In the genomic region with DNA sequence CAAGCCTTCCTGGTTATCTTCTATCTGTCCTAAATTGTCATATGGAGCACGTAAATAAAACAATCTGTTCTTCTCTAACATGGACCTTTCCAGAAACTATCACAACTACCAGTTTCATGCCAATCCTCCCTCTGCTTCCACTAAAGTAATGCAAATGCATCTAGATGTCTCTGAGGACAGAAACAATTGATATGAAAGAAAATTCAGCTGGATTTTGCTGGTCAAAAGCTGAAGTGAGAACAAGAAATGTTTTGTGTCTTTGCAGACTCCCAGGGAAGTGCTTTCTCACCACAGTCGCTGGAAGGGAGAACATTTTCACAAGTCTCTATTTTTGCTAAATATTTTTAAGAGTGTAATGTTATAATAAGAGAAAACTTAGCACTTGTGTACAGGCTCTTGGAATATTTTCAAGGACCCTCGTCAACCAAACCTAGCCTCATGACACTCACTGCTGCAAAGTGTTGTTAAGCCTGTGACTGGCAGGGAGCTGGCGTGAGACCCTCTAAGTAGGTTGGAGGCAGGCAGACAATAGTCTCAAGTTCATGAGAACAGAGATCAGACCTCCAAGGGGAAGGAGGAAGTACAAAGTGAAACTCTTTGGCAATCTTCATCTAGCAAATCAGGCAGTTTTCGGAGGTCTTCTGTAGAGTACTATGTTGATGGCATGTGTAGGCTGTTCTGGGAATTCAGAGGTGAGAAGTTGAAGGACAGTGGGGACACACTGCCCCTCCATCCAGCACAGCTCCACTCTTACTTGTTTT, we compare ENCODE assay signal across 1 cellular context.
TF ChIP-seq lines count a peak whose summit lies in the region.

No MANE protein-coding gene starts in this region.

TF ChIP-seq in WTC11, 78 proteins besides CTCF, POLR2A, EP300 and RAD21 (continued from another document):
- TF ChIP-seq, protein P1, sequence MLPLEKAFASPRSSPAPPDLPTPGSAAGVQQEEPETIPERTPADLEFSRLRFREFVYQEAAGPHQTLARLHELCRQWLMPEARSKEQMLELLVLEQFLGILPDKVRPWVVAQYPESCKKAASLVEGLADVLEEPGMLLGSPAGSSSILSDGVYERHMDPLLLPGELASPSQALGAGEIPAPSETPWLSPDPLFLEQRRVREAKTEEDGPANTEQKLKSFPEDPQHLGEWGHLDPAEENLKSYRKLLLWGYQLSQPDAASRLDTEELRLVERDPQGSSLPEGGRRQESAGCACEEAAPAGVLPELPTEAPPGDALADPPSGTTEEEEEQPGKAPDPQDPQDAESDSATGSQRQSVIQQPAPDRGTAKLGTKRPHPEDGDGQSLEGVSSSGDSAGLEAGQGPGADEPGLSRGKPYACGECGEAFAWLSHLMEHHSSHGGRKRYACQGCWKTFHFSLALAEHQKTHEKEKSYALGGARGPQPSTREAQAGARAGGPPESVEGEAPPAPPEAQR (CRISPR knock-in tag; IDR thresholded peaks at IDR 0.05): no peak
- no peak for TF ChIP-seq NR3C1 (CRISPR knock-in tag; conservative IDR thresholded peaks at IDR 0.05; ENCODE audit: low read depth)
- TF ChIP-seq, protein P2, sequence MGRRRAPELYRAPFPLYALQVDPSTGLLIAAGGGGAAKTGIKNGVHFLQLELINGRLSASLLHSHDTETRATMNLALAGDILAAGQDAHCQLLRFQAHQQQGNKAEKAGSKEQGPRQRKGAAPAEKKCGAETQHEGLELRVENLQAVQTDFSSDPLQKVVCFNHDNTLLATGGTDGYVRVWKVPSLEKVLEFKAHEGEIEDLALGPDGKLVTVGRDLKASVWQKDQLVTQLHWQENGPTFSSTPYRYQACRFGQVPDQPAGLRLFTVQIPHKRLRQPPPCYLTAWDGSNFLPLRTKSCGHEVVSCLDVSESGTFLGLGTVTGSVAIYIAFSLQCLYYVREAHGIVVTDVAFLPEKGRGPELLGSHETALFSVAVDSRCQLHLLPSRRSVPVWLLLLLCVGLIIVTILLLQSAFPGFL (CRISPR knock-in tag; IDR thresholded peaks at IDR 0.05; ENCODE audit: borderline replicate concordance): no peak
- TF ChIP-seq, protein P3, sequence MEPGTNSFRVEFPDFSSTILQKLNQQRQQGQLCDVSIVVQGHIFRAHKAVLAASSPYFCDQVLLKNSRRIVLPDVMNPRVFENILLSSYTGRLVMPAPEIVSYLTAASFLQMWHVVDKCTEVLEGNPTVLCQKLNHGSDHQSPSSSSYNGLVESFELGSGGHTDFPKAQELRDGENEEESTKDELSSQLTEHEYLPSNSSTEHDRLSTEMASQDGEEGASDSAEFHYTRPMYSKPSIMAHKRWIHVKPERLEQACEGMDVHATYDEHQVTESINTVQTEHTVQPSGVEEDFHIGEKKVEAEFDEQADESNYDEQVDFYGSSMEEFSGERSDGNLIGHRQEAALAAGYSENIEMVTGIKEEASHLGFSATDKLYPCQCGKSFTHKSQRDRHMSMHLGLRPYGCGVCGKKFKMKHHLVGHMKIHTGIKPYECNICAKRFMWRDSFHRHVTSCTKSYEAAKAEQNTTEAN (CRISPR knock-in tag; IDR thresholded peaks at IDR 0.05): no peak
- no peak for TF ChIP-seq NR1H2 (CRISPR knock-in tag; IDR thresholded peaks at IDR 0.05)
